ENCODE assay signal across 1 cellular context in genomic region chr12:24777359-24777758, GRCh38.
TF ChIP-seq lines count a peak whose summit lies in the region.

No MANE protein-coding gene starts in this region.

TF ChIP-seq in GM23338, 12 proteins besides CTCF, POLR2A, EP300 and RAD21 (continued from another document):
- TF ChIP-seq, protein P1, sequence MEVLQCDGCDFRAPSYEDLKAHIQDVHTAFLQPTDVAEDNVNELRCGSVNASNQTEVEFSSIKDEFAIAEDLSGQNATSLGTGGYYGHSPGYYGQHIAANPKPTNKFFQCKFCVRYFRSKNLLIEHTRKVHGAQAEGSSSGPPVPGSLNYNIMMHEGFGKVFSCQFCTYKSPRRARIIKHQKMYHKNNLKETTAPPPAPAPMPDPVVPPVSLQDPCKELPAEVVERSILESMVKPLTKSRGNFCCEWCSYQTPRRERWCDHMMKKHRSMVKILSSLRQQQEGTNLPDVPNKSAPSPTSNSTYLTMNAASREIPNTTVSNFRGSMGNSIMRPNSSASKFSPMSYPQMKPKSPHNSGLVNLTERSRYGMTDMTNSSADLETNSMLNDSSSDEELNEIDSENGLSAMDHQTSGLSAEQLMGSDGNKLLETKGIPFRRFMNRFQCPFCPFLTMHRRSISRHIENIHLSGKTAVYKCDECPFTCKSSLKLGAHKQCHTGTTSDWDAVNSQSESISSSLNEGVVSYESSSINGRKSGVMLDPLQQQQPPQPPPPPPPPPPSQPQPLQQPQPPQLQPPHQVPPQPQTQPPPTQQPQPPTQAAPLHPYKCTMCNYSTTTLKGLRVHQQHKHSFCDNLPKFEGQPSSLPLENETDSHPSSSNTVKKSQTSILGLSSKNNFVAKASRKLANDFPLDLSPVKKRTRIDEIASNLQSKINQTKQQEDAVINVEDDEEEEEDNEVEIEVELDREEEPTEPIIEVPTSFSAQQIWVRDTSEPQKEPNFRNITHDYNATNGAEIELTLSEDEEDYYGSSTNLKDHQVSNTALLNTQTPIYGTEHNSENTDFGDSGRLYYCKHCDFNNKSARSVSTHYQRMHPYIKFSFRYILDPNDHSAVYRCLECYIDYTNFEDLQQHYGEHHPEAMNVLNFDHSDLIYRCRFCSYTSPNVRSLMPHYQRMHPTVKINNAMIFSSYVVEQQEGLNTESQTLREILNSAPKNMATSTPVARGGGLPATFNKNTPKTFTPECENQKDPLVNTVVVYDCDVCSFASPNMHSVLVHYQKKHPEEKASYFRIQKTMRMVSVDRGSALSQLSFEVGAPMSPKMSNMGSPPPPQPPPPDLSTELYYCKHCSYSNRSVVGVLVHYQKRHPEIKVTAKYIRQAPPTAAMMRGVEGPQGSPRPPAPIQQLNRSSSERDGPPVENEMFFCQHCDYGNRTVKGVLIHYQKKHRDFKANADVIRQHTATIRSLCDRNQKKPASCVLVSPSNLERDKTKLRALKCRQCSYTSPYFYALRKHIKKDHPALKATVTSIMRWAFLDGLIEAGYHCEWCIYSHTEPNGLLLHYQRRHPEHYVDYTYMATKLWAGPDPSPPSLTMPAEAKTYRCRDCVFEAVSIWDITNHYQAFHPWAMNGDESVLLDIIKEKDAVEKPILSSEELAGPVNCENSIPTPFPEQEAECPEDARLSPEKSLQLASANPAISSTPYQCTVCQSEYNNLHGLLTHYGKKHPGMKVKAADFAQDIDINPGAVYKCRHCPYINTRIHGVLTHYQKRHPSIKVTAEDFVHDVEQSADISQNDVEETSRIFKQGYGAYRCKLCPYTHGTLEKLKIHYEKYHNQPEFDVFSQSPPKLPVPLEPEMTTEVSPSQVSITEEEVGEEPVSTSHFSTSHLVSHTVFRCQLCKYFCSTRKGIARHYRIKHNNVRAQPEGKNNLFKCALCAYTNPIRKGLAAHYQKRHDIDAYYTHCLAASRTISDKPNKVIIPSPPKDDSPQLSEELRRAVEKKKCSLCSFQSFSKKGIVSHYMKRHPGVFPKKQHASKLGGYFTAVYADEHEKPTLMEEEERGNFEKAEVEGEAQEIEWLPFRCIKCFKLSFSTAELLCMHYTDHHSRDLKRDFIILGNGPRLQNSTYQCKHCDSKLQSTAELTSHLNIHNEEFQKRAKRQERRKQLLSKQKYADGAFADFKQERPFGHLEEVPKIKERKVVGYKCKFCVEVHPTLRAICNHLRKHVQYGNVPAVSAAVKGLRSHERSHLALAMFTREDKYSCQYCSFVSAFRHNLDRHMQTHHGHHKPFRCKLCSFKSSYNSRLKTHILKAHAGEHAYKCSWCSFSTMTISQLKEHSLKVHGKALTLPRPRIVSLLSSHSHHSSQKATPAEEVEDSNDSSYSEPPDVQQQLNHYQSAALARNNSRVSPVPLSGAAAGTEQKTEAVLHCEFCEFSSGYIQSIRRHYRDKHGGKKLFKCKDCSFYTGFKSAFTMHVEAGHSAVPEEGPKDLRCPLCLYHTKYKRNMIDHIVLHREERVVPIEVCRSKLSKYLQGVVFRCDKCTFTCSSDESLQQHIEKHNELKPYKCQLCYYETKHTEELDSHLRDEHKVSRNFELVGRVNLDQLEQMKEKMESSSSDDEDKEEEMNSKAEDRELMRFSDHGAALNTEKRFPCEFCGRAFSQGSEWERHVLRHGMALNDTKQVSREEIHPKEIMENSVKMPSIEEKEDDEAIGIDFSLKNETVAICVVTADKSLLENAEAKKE (CRISPR knock-in tag; IDR thresholded peaks at IDR 0.05): no peak
- TF ChIP-seq STAT1 (IDR thresholded peaks at IDR 0.05; ENCODE audit: unreplicated experiment): no peak
- TF ChIP-seq REST (IDR thresholded peaks at IDR 0.05; ENCODE audit: unreplicated experiment): no peak
- no peak for TF ChIP-seq CREB1 (CRISPR knock-in tag; IDR thresholded peaks at IDR 0.05; ENCODE audit: low read depth)
- TF ChIP-seq JUNB (IDR thresholded peaks at IDR 0.05; ENCODE audit: unreplicated experiment): no peak
- no peak for TF ChIP-seq POLR2AphosphoS5 (IDR thresholded peaks at IDR 0.05; ENCODE audit: low read depth)
- TF ChIP-seq EZH2 (IDR thresholded peaks at IDR 0.05; ENCODE audit: low read depth, unreplicated experiment): no peak
- no peak for TF ChIP-seq ZNF331 (CRISPR knock-in tag; IDR thresholded peaks at IDR 0.05; ENCODE audit: low read depth)
